1 cellular context compared by ENCODE assay signal in genomic region chr1:180252638-180253536, GRCh38.
TF ChIP-seq lines count a peak whose summit lies in the region.

No MANE protein-coding gene starts in this region.

TF ChIP-seq in GM12878, 131 proteins besides CTCF, POLR2A, EP300 and RAD21 (continued from another document):
- no peak for TF ChIP-seq ZNF687 (IDR thresholded peaks at IDR 0.05)
- no peak for TF ChIP-seq ZZZ3 (IDR thresholded peaks at IDR 0.05; ENCODE audit: control insufficient read depth, insufficient read length, low read depth)
- TF ChIP-seq CHD4 (IDR thresholded peaks at IDR 0.05): no peak
- TF ChIP-seq PRDM15 (CRISPR knock-in tag; IDR thresholded peaks at IDR 0.05): no peak
- TF ChIP-seq NKRF (conservative IDR thresholded peaks at IDR 0.05): no peak
- peak; percentile 35; the same call in 1 of the 2 replicates for TF ChIP-seq SPI1 (IDR thresholded peaks at IDR 0.05; ENCODE audit: borderline replicate concordance, insufficient read depth, low read depth, low read length)
- TF ChIP-seq NR2C1 (IDR thresholded peaks at IDR 0.05): 0 out of 2 replicates have a peak, but pooled peaks have one; percentile 13
- no peak for TF ChIP-seq E2F8 (IDR thresholded peaks at IDR 0.05; ENCODE audit: low read depth, partially characterized antibody)
- peak; percentile 20; the same call in 1 of the 2 replicates for TF ChIP-seq IKZF1 (conservative IDR thresholded peaks at IDR 0.05)
- peak; percentile 65; the same call in 1 of the 2 replicates for TF ChIP-seq SMARCA5 (IDR thresholded peaks at IDR 0.05)
- no peak for TF ChIP-seq USF1 (IDR thresholded peaks at IDR 0.05; ENCODE audit: borderline replicate concordance, extremely low read length, insufficient read depth, low read depth, low read length)
- no peak for TF ChIP-seq TCF3 (IDR thresholded peaks at IDR 0.05; ENCODE audit: borderline replicate concordance, insufficient read depth, low read depth, low read length)
- TF ChIP-seq RB1 (IDR thresholded peaks at IDR 0.05; ENCODE audit: borderline replicate concordance): 0 out of 2 replicates have a peak, but pooled peaks have one; percentile 64
- no peak for TF ChIP-seq BMI1 (IDR thresholded peaks at IDR 0.05; ENCODE audit: borderline replicate concordance)
- no peak for TF ChIP-seq CEBPB (IDR thresholded peaks at IDR 0.05; ENCODE audit: borderline replicate concordance in 1 of 2, low read depth in 2 of 2, low read length in 2 of 2)
- peak; percentile 62; the same call in 1 of the 2 replicates for TF ChIP-seq NR2F1 (conservative IDR thresholded peaks at IDR 0.05)
- TF ChIP-seq MLLT1 (IDR thresholded peaks at IDR 0.05): no peak
- TF ChIP-seq GATAD2B (conservative IDR thresholded peaks at IDR 0.05; ENCODE audit: low read depth): no peak
- TF ChIP-seq RUNX3 (IDR thresholded peaks at IDR 0.05; ENCODE audit: low read length): peak; percentile 24
